In the genomic region with DNA sequence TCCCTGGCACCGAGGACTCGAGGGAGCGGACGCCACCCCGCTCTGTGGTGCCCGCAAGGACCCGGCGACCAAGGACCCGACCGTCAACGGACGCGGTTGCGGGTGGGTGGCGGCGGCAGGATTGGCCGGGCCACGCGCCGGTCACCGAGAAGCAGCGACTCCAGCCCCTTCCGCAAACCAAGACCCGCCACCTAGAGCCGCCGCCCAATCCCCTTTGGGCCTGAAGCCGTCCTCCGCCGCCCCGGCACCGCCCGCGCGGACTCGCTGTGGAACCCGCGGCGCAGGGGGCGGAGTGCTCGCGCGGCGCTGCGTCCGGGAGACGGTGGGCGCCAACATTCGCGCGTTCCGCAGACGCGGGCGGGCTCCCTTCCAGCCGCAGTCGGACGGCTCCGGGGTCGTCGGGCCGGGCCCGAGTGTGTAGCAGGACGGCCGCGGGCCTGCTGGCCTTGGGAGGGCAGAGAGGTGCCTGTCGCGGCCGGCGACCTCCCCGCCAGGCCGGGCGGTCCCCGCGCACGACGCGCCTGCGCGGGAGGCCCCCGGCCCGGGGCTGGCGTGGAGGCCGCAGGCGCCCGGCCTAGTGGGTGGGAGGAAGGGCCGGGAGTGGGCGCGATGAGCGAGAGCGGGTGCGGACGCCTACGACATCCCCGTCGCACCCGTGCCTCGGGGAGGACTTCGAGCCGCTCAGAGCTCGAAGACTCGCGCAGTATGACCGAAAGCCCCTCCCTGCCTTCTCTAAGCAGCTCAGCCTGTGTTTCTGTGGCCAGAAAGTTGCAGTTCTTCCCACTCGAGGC, we compare ENCODE assay signal across 8 cellular contexts. TPM values are rescaled to one million over a fixed set of nuclear protein-coding genes. Genes with fewer than 3 reads are reported as not detected.
A peak's percentile ranks its signal among the peaks of the same experiment; 100 is the strongest.
DNase-seq lines count a peak whose midpoint lies in the region; ATAC-seq and TF ChIP-seq lines count a peak whose summit lies in the region.

TSS of gene FAM228B (plus strand) at position 258 of the 791 bp plus-strand sequence. CDS start 893 bp downstream, outside the sequence.
TSS of gene PFN4 (minus strand) at position 123 of the 791 bp plus-strand sequence. CDS start 799 bp downstream, outside the sequence.

- H3K27ac ChIP-seq in ectodermal cell (ENCODE audit: insufficient read depth, low read depth, low read length, poor library complexity, severe bottlenecking) = peak within 1 kb of the TSS; percentile 72

- no peaks in the 10 kb centered on the region for H3K27me3 ChIP-seq in ectodermal cell (ENCODE audit: control insufficient read depth, insufficient read depth, low read length, poor library complexity, severe bottlenecking)

- peaks cover 15% of the 10 kb centered on the region for H3K4me1 Mint-ChIP-seq in CD14-positive monocyte
- peaks cover 10% of the 10 kb centered on the region for H3K4me1 Mint-ChIP-seq in activated CD4-positive, alpha-beta memory T cell treated with anti-CD3 and anti-CD28 coated beads for 36 hours (ENCODE audit: low read depth)

- no peaks in the 10 kb centered on the region for H3K36me3 ChIP-seq in ectodermal cell (ENCODE audit: control insufficient read depth, insufficient read depth, low read length)

- POLR2A ChIA-PET in activated CD4-positive, alpha-beta memory T cell treated with anti-CD3 and anti-CD28 coated beads for 36 hours (lab: Charles Lee) = interaction anchor here (0.9 kb wide), 2 partner anchors 76 to 199 kb away, joined by 3 read pairs; partner anchors contain the start of gene WDCP

- ATAC-seq in GM19324 (IDR thresholded peaks at IDR 0.05; ENCODE audit: low FRiP score, unreplicated experiment) (peak; percentile 92), HG03442 (IDR thresholded peaks at IDR 0.05; ENCODE audit: unreplicated experiment) (peak; percentile 81)

- 1% methylated on average over 104 of the region's 104 CpGs for WGBS in ectodermal cell, 2 experiments

- peaks cover 0 to 3% (median 0%) of the 10 kb centered on the region in 3 donors for H3K27me3 Mint-ChIP-seq in CD14-positive monocyte (ENCODE audit: low read depth in 3 of 3)
- no peaks in the 10 kb centered on the region for H3K27me3 Mint-ChIP-seq in activated CD4-positive, alpha-beta memory T cell treated with anti-CD3 and anti-CD28 coated beads for 36 hours

- TF ChIP-seq CTCF in CD14-positive monocyte (IDR thresholded peaks at IDR 0.05) = no peak

- H3K4me1 ChIP-seq in ectodermal cell (ENCODE audit: control insufficient read depth, insufficient read depth, low read length) = no peaks in the 10 kb centered on the region

- no peaks in the 10 kb centered on the region for H3K9me3 ChIP-seq in ectodermal cell (ENCODE audit: control insufficient read depth, low read length)

- H3K9me3 Mint-ChIP-seq in CD14-positive monocyte = no peaks in the 10 kb centered on the region
- H3K9me3 Mint-ChIP-seq in activated CD4-positive, alpha-beta memory T cell treated with anti-CD3 and anti-CD28 coated beads for 36 hours = no peaks in the 10 kb centered on the region

- peak within 1 kb of the TSS; percentile 83 to 88 for H3K4me3 Mint-ChIP-seq in CD14-positive monocyte
- peak within 1 kb of the TSS; percentile 72 for H3K4me3 Mint-ChIP-seq in activated CD4-positive, alpha-beta memory T cell treated with anti-CD3 and anti-CD28 coated beads for 36 hours

- CTCF ChIA-PET in activated CD4-positive, alpha-beta memory T cell treated with anti-CD3 and anti-CD28 coated beads for 36 hours (lab: Charles Lee) = interaction anchor here (1.1 to 4.6 kb wide), 2 partner anchors 39 to 47 kb away, joined by 3 to 31 read pairs; partner anchors contain the start of genes SF3B6 and TP53I3

- peak; percentile 80 for DNase-seq in CD14-positive monocyte (ENCODE audit: low spot score)
- peak; percentile 43 for DNase-seq in NCI-H524 treated with DMSO at 0.1 percent for 48 hours (lab: John Stamatoyannopoulos, UW)
- peak; percentile 82 for DNase-seq in activated CD4-positive, alpha-beta memory T cell treated with anti-CD3 and anti-CD28 coated beads for 36 hours
- peak; percentile 84 to 87 for DNase-seq in lung microvascular endothelial cell (ENCODE audit: low read depth in 2 of 2)
- DNase-seq in stimulated activated CD4-positive, alpha-beta T cell treated with anti-CD3 and anti-CD28 coated beads, TNF-alpha, amount 100 ng/mL, for 48 hours (ENCODE audit: low read depth in 3 of 3) = peak; percentile 44 to 62 (median 45)

- intact Hi-C loops in CD14-positive monocyte (cut with micrococcal nuclease) = no loop called here
- intact Hi-C loops in activated CD4-positive, alpha-beta memory T cell treated with anti-CD3 and anti-CD28 coated beads for 36 hours (cut with micrococcal nuclease) = loop anchor here (2.0 kb wide), 2 partner anchors 47 to 77 kb away; partner anchors contain the start of genes SF3B6 and WDCP

- peak within 1 kb of the TSS in 6 of 7 donors; percentile 25 to 77 (median 60) for H3K27ac Mint-ChIP-seq in CD14-positive monocyte
- H3K27ac Mint-ChIP-seq in activated CD4-positive, alpha-beta memory T cell treated with anti-CD3 and anti-CD28 coated beads for 36 hours = no peak within 1 kb of the TSS

- H3K36me3 Mint-ChIP-seq in CD14-positive monocyte = peaks cover 6 to 9% of the 10 kb centered on the region in 2 donors
- H3K36me3 Mint-ChIP-seq in activated CD4-positive, alpha-beta memory T cell treated with anti-CD3 and anti-CD28 coated beads for 36 hours = no peaks in the 10 kb centered on the region

- H3K4me3 ChIP-seq in ectodermal cell (ENCODE audit: insufficient read depth, low read depth, low read length) = peak within 1 kb of the TSS; percentile 68

RNA-seq across cellular contexts. Expression of gene FAM228B, which starts in this region (rescaled TPM):
- 1 to 10 TPM; 6.5 to 7.5 TPM for polyA plus RNA-seq in CD14-positive monocyte
- total RNA-seq in activated CD4-positive, alpha-beta memory T cell treated with anti-CD3 and anti-CD28 coated beads for 36 hours = 1 to 10 TPM; 6.5 to 7.2 TPM
- 18.8 TPM for polyA plus RNA-seq in ectodermal cell (2013, experiment 1 of 4)
- polyA plus RNA-seq in ectodermal cell (2013, experiment 2 of 4) = 22.1 TPM
- 12.8 TPM for polyA plus RNA-seq in ectodermal cell (2013, experiment 3 of 4)
- polyA plus RNA-seq in ectodermal cell (2013, experiment 4 of 4) = 18.8 TPM
- 2.4 and 8.3 TPM in 2 replicates for total RNA-seq in lung microvascular endothelial cell

RNA-seq across cellular contexts. Expression of gene PFN4, which starts in this region (rescaled TPM):
- not detected for polyA plus RNA-seq in CD14-positive monocyte
- total RNA-seq in activated CD4-positive, alpha-beta memory T cell treated with anti-CD3 and anti-CD28 coated beads for 36 hours = under 1 TPM in 1 of 2 experiments, not detected in 1; 0.40 TPM
- polyA plus RNA-seq in ectodermal cell (2013, experiment 1 of 4) = not detected
- polyA plus RNA-seq in ectodermal cell (2013, experiment 2 of 4) = 0.82 TPM
- 0.37 TPM for polyA plus RNA-seq in ectodermal cell (2013, experiment 3 of 4)
- polyA plus RNA-seq in ectodermal cell (2013, experiment 4 of 4) = 0.32 TPM
- under 0.01 and 0.20 TPM in 2 replicates for total RNA-seq in lung microvascular endothelial cell

Comparison
In these comparisons a context has a peak if more than half of its experiments do, and no peak if none do; other contexts are left out.
1. Peak in every context shown above with its lines: DNase-seq, ATAC-seq, H3K4me3 ChIP-seq and H3K27ac ChIP-seq.